17 cellular contexts compared by ENCODE assay signal in genomic region chr6:160116411-160116810, GRCh38. TPM values are rescaled to one million over a fixed set of nuclear protein-coding genes. Genes with fewer than 3 reads are reported as not detected.
DNase-seq lines count a peak whose midpoint lies in the region; ATAC-seq and TF ChIP-seq lines count a peak whose summit lies in the region.
"Had no signal": no experiment of that assay in that cellular context is flagged by ENCODE, and none has a peak within 500 bp of the region (broad histone marks: within the 10 kb centered on the region; RNA-seq: fewer than 3 reads in every experiment).

No MANE protein-coding gene starts in this region.

- H3K27me3 Mint-ChIP-seq in activated T-cell treated with anti-CD3 and anti-CD28 coated beads, Interleukin-2, amount 50 U/mL, for 72 hours (ENCODE audit: low read depth) = no peaks in the 10 kb centered on the region
- no peaks in the 10 kb centered on the region for H3K27me3 Mint-ChIP-seq in activated T-cell treated with anti-CD3 and anti-CD28 coated beads, Interleukin-2, amount 50 U/mL, for 24 hours
- H3K27me3 Mint-ChIP-seq: CD4-positive, alpha-beta memory T cell had no signal

- no peak overlapping the region for H3K27ac ChIP-seq in spleen
- H3K27ac ChIP-seq: 22Rv1, A549, HL-60 had no signal

- intact Hi-C loops in spleen (cut with DNase I; ENCODE audit: low total_unique reads) = no loop called here

- no peaks in the 10 kb centered on the region for H3K4me1 ChIP-seq in spleen
- H3K4me1 ChIP-seq: A549 had no signal

- no peak for TF ChIP-seq POLR2A in spleen (IDR thresholded peaks at IDR 0.05)

- H3K4me3 ChIP-seq in spleen = no peak overlapping the region
- H3K4me3 ChIP-seq: A549 had no signal

- DNase-seq in activated T-cell treated with anti-CD3 and anti-CD28 coated beads, Interleukin-2, amount 50 U/mL, for 72 hours = no peak
- no peak for DNase-seq in activated T-cell treated with anti-CD3 and anti-CD28 coated beads, Interleukin-2, amount 50 U/mL, for 24 hours
- peak; percentile 57 for DNase-seq in spleen
- DNase-seq: AML-193; CD4-positive, alpha-beta memory T cell; DMS153; DMS79; GDM1; GOT3 had no signal

- H3K9me3 ChIP-seq in spleen = peaks cover 0 to 16% (median 3%) of the 10 kb centered on the region in 8 donors
- H3K9me3 ChIP-seq: A549 had no signal

- H3K4me3 Mint-ChIP-seq in activated T-cell treated with anti-CD3 and anti-CD28 coated beads, Interleukin-2, amount 50 U/mL, for 72 hours = no peak overlapping the region
- H3K4me3 Mint-ChIP-seq in activated T-cell treated with anti-CD3 and anti-CD28 coated beads, Interleukin-2, amount 50 U/mL, for 24 hours = no peak overlapping the region
- H3K4me3 Mint-ChIP-seq: CD14-positive monocyte; CD4-positive, alpha-beta memory T cell had no signal

- no peak overlapping the region for H3K27ac Mint-ChIP-seq in activated T-cell treated with anti-CD3 and anti-CD28 coated beads, Interleukin-2, amount 50 U/mL, for 72 hours
- no peak overlapping the region for H3K27ac Mint-ChIP-seq in activated T-cell treated with anti-CD3 and anti-CD28 coated beads, Interleukin-2, amount 50 U/mL, for 24 hours
- H3K27ac Mint-ChIP-seq: CD14-positive monocyte; CD4-positive, alpha-beta memory T cell had no signal

- no peaks in the 10 kb centered on the region for H3K4me1 Mint-ChIP-seq in activated T-cell treated with anti-CD3 and anti-CD28 coated beads, Interleukin-2, amount 50 U/mL, for 72 hours (ENCODE audit: low read depth)
- H3K4me1 Mint-ChIP-seq in activated T-cell treated with anti-CD3 and anti-CD28 coated beads, Interleukin-2, amount 50 U/mL, for 24 hours (ENCODE audit: low read depth) = no peaks in the 10 kb centered on the region
- H3K4me1 Mint-ChIP-seq: CD14-positive monocyte; CD4-positive, alpha-beta memory T cell had no signal

- WGBS in spleen, 5 donors = 90 to 100% (median 96%) methylated on average over 1 to 2 of the region's 2 CpGs

- TF ChIP-seq CTCF in spleen (IDR thresholded peaks at IDR 0.05 in 8 of 11, conservative IDR thresholded peaks at IDR 0.05 in 3 of 11) = no peak

- no peaks in the 10 kb centered on the region for H3K27me3 ChIP-seq in spleen (replicated peaks in 1 of 7)

- no peaks in the 10 kb centered on the region for H3K9me3 Mint-ChIP-seq in activated T-cell treated with anti-CD3 and anti-CD28 coated beads, Interleukin-2, amount 50 U/mL, for 72 hours
- peaks cover 2% of the 10 kb centered on the region for H3K9me3 Mint-ChIP-seq in activated T-cell treated with anti-CD3 and anti-CD28 coated beads, Interleukin-2, amount 50 U/mL, for 24 hours

- ATAC-seq in activated T-cell treated with anti-CD3 and anti-CD28 coated beads, Interleukin-2, amount 50 U/mL, for 72 hours (replicated peaks in 1 of 2) = peak; percentile 26 to 32
- ATAC-seq in esophagus mucosa (peak; percentile 29), HG03378 (IDR thresholded peaks at IDR 0.05; ENCODE audit: unreplicated experiment) (no peak), GM21360 (IDR thresholded peaks at IDR 0.05; ENCODE audit: unreplicated experiment) (no peak), HG03159 (IDR thresholded peaks at IDR 0.05; ENCODE audit: unreplicated experiment) (no peak)
- ATAC-seq: A549 had no signal

- H3K36me3 ChIP-seq in spleen = peaks cover 0 to 75% (median 7%) of the 10 kb centered on the region in 6 donors

- H3K36me3 Mint-ChIP-seq in activated T-cell treated with anti-CD3 and anti-CD28 coated beads, Interleukin-2, amount 50 U/mL, for 72 hours (ENCODE audit: insufficient read depth in 2 of 2) = no peaks in the 10 kb centered on the region
- peaks cover 38% of the 10 kb centered on the region for H3K36me3 Mint-ChIP-seq in activated T-cell treated with anti-CD3 and anti-CD28 coated beads, Interleukin-2, amount 50 U/mL, for 24 hours (ENCODE audit: low read depth)

RNA-seq across cellular contexts. Expression of gene SLC22A1, which starts 5.2 kb away (rescaled TPM):
- total RNA-seq in activated T-cell treated with anti-CD3 and anti-CD28 coated beads, Interleukin-2, amount 50 U/mL, for 72 hours = 1 to 10 TPM; 1.5 to 2.4 TPM
- 0.44 TPM for total RNA-seq in esophagus mucosa
- total RNA-seq in spleen = 1 to 10 TPM; 2.4 to 6.1 (median 4.6) TPM
- 1 to 10 TPM in 2 of 3 donors, under 1 TPM in 1; 0.23 to 2.8 (median 1.3) TPM for polyA plus RNA-seq in spleen

Comparison
In these comparisons a context has a peak if more than half of its experiments do, and no peak if none do; other contexts are left out.
1. ATAC-seq: peak in activated T-cell treated with anti-CD3 and anti-CD28 coated beads, Interleukin-2, amount 50 U/mL, for 72 hours (2 of 2) and esophagus mucosa (single experiment); none in HG03378 (single experiment), GM21360 (single experiment) and HG03159 (single experiment).